ENCODE assay signal across 1 cellular context in the genomic region with DNA sequence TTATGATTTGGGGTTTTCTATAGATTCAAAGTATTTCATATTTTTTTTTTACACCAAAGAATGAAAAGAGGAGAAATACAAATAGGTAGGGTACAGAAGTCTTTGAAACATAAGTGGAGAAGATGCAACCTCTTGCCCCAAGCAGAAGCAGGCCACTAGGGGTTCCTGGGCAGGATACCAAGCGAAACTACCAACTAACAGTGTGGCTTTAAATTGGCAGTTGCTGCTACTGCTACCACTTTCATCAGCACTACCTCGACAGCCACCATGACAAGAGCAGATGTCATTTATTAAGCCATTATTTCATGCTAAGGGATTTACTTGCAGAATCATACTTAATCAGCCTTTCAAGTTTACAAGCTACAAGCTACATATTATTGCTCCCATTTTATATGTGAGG.
TF ChIP-seq lines count a peak whose summit lies in the region.

No MANE protein-coding gene starts in this region.

TF ChIP-seq in GM12878, 131 proteins besides CTCF, POLR2A, EP300 and RAD21 (continued from another document):
- no peak for TF ChIP-seq BCL11A (IDR thresholded peaks at IDR 0.05; ENCODE audit: low read depth, low read length)
TF ChIP-seq in GM12878: peak in this region for 0.
